In the genomic region with DNA sequence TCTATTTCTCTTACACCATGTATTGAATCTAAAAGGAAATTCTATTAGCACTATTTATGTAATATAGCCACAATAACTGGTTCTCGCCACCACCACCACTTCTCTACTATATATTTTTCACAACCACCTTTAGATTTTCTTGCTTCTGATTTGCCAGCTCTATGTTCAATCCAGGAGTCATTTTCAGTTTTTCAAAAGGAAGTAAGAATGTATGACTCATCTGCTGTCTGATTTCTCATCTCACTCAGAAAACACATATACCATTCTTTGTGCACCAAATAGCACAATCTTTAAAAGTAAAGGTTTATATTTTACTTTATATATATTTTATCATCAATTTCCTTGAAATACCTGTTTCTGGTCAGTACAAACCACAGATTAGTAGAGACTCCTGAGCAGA, we compare ENCODE assay signal across 10 cellular contexts.
DNase-seq lines count a peak whose midpoint lies in the region; ATAC-seq and TF ChIP-seq lines count a peak whose summit lies in the region.
"Had no signal": no experiment of that assay in that cellular context is flagged by ENCODE, and none has a peak within 500 bp of the region (broad histone marks: within the 10 kb centered on the region; RNA-seq: fewer than 3 reads in every experiment).

No MANE protein-coding gene starts in this region.

- H3K4me2 ChIP-seq in MM.1S (ENCODE audit: low read depth, low read length): no peak overlapping the region

- no peaks in the 10 kb centered on the region for H3K36me3 Mint-ChIP-seq in progenitor cell of endocrine pancreas (ENCODE audit: insufficient read depth)

- H3K9me3 ChIP-seq in MM.1S (replicated peaks; ENCODE audit: insufficient read depth, low read length) (no peaks in the 10 kb centered on the region), WERI-Rb-1 (ENCODE audit: severe bottlenecking) (peaks cover 3% of the 10 kb centered on the region)
- H3K9me3 ChIP-seq: transverse colon had no signal

- H3F3A ChIP-seq in MM.1S (ENCODE audit: insufficient read depth, low read length): no peaks in the 10 kb centered on the region

- H3K79me2 ChIP-seq in MM.1S (ENCODE audit: low read length): no peaks in the 10 kb centered on the region

- H3K4me1 Mint-ChIP-seq in progenitor cell of endocrine pancreas (ENCODE audit: low read depth): no peaks in the 10 kb centered on the region

- H3K9me2 ChIP-seq in MM.1S (replicated peaks; ENCODE audit: insufficient read depth, low read length): no peaks in the 10 kb centered on the region; the same call in 1 of the 2 replicates

- H3K4me3 ChIP-seq in MM.1S (ENCODE audit: low read length) (no peak overlapping the region), WERI-Rb-1 (ENCODE audit: low read depth, low read length) (no peak overlapping the region)
- H3K4me3 ChIP-seq: transverse colon had no signal

- H2AFZ ChIP-seq in MM.1S (ENCODE audit: low read length): no peak overlapping the region

- H3K27me3 ChIP-seq in MM.1S (replicated peaks; ENCODE audit: insufficient read depth, low read length) (no peaks in the 10 kb centered on the region), WERI-Rb-1 (ENCODE audit: insufficient read depth, low read depth, severe bottlenecking) (no peaks in the 10 kb centered on the region)
- H3K27me3 ChIP-seq: transverse colon had no signal

- ATAC-seq in HG02642 (IDR thresholded peaks at IDR 0.05; ENCODE audit: poor library complexity, unreplicated experiment): peak; percentile 74

- H3K4me1 ChIP-seq in MM.1S (ENCODE audit: low read length): no peaks in the 10 kb centered on the region
- H3K4me1 ChIP-seq: transverse colon had no signal

- DNase-seq in SKM-1 treated with dmso at 0.1 percent for 144 hours (lab: John Stamatoyannopoulos, UW; ENCODE audit: unreplicated experiment) (peak; percentile 17), SKM-1 (lab: John Stamatoyannopoulos, UW; ENCODE audit: unreplicated experiment) (no peak), MM.1S (peak; percentile 47), kidney glomerular epithelial cell (lab: John Stamatoyannopoulos, UW) (peak; percentile 17), WERI-Rb-1 (no peak), caudate nucleus (lab: John Stamatoyannopoulos, UW) (no peak), progenitor cell of endocrine pancreas (ENCODE audit: low spot score, unreplicated experiment) (no peak)
- DNase-seq: transverse colon had no signal

- H3K27me3 Mint-ChIP-seq in progenitor cell of endocrine pancreas: no peaks in the 10 kb centered on the region

- H3K27ac ChIP-seq in MM.1S (ENCODE audit: low read length) (no peak overlapping the region), WERI-Rb-1 (no peak overlapping the region), caudate nucleus (ENCODE audit: low read depth, low read length) (no peak overlapping the region)
- H3K27ac ChIP-seq: transverse colon had no signal

- no peak overlapping the region for H3K27ac Mint-ChIP-seq in progenitor cell of endocrine pancreas
- H3K27ac Mint-ChIP-seq: activated T-helper 1 cell treated with anti-CD3 and anti-CD28 coated beads, Interleukin-12 subunit alpha, Interleukin-12 subunit beta, Interleukin-2, Interleukin-4 antibody, amounts not matched to agents 30 ng/mL and 10 ng/mL and 1 ng/mL, durations not matched to agents 14 hours and 24 hours and 36 hours had no signal

- TF ChIP-seq CTCF in MM.1S (IDR thresholded peaks at IDR 0.05; ENCODE audit: low read length): no peak
- TF ChIP-seq CTCF in WERI-Rb-1 (IDR thresholded peaks at IDR 0.05; ENCODE audit: low read depth, low read length): no peak
- TF ChIP-seq CTCF in progenitor cell of endocrine pancreas (IDR thresholded peaks at IDR 0.05; ENCODE audit: unreplicated experiment): no peak

- no peaks in the 10 kb centered on the region for H3K36me3 ChIP-seq in MM.1S (replicated peaks; ENCODE audit: insufficient read depth, low read length)
- no peaks in the 10 kb centered on the region for H3K36me3 ChIP-seq in WERI-Rb-1
- H3K36me3 ChIP-seq: transverse colon had no signal

- H3K4me3 Mint-ChIP-seq in progenitor cell of endocrine pancreas (ENCODE audit: low read depth): no peak overlapping the region
- H3K4me3 Mint-ChIP-seq: activated T-helper 1 cell treated with anti-CD3 and anti-CD28 coated beads, Interleukin-12 subunit alpha, Interleukin-12 subunit beta, Interleukin-2, Interleukin-4 antibody, amounts not matched to agents 30 ng/mL and 10 ng/mL and 1 ng/mL, durations not matched to agents 14 hours and 24 hours and 36 hours had no signal

- peaks cover 6% of the 10 kb centered on the region for H3K9me3 Mint-ChIP-seq in progenitor cell of endocrine pancreas (ENCODE audit: low read depth)
- H3K9me3 Mint-ChIP-seq: activated T-helper 1 cell treated with anti-CD3 and anti-CD28 coated beads, Interleukin-12 subunit alpha, Interleukin-12 subunit beta, Interleukin-2, Interleukin-4 antibody, amounts not matched to agents 30 ng/mL and 10 ng/mL and 1 ng/mL, durations not matched to agents 14 hours and 24 hours and 36 hours had no signal

- H3K9ac ChIP-seq in MM.1S (ENCODE audit: low read length): no peak overlapping the region

- H4K20me1 ChIP-seq in MM.1S (ENCODE audit: insufficient read depth, low read length): no peaks in the 10 kb centered on the region

Comparison
In these comparisons a context has a peak if more than half of its experiments do, and no peak if none do; other contexts are left out.
1. DNase-seq: peak in SKM-1 treated with dmso at 0.1 percent for 144 hours (single experiment), MM.1S (single experiment) and kidney glomerular epithelial cell (single experiment); none in SKM-1 (single experiment), WERI-Rb-1 (single experiment), caudate nucleus (0 of 61) and progenitor cell of endocrine pancreas (single experiment).